ENCODE assay signal across 17 cellular contexts in the genomic region with DNA sequence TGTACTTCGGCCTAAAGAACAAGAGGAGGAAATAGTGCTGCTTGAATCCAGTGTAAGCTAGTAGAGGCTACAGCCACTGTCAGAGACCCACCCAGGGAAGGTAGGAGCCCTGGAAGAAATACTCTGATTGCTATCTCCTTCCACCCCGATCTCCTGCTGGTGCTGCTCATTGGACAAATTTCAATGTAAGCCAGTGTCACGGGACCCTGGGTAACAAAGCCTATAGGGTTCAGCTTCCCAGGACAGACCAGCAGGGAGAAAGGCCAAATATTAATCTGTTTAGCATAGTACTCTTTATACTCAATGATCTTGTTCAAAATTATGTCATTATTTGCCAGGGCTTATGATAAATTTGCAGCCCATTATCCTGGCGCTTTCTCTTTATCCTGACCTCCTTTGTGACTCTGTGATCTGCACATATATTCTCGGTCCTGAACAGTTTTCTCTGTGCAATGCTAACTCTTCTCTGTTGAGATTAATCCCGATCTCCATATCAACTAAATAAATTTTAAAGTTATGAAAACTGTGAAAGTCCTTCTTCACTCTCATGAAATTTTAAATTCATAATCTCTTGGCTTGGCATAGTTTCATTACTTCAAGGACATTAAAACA.
"Had no signal": no experiment of that assay in that cellular context is flagged by ENCODE, and none has a peak within 500 bp of the region (broad histone marks: within the 10 kb centered on the region; RNA-seq: fewer than 3 reads in every experiment).

No MANE protein-coding gene starts in this region.

- H3K27ac Mint-ChIP-seq: activated CD4-positive, alpha-beta T cell treated with anti-CD3 and anti-CD28 coated beads, Interleukin-2, amount 10 ng/mL, durations not matched to agents 7 days and 5 days; activated naive CD4-positive, alpha-beta T cell treated with anti-CD3 and anti-CD28 coated beads, Interleukin-2, amount 50 U/mL, for 72 hours; nephron progenitor cell; T-cell had no signal

- H3K27me3 Mint-ChIP-seq: central memory CD8-positive, alpha-beta T cell had no signal

- H3K9me3 Mint-ChIP-seq: central memory CD8-positive, alpha-beta T cell; T-cell had no signal

- DNase-seq: activated CD4-positive, alpha-beta T cell treated with anti-CD3 and anti-CD28 coated beads, Interleukin-2, amount 10 ng/mL, durations not matched to agents 7 days and 5 days; activated CD4-positive, CD25-positive, alpha-beta regulatory T cell; activated CD8-positive, alpha-beta memory T cell treated with anti-CD3 and anti-CD28 coated beads for 24 hours; effector memory CD4-positive, alpha-beta T cell; foreskin keratinocyte; left ventricle myocardium inferior; midbrain; nephron progenitor cell; pancreas; psoas muscle; spleen; stimulated activated CD4-positive, alpha-beta T cell treated with anti-CD3 and anti-CD28 coated beads, Interleukin-4, amount 100 ng/mL, for 1 hour; stimulated activated naive CD4-positive, alpha-beta T cell treated with Interleukin-2 at 50 U/mL for 16 hours; T-cell; upper lobe of left lung had no signal

- H3K4me3 Mint-ChIP-seq: activated CD4-positive, alpha-beta T cell treated with anti-CD3 and anti-CD28 coated beads, Interleukin-2, amount 10 ng/mL, durations not matched to agents 7 days and 5 days; central memory CD8-positive, alpha-beta T cell; nephron progenitor cell; T-cell had no signal

- H3K36me3 Mint-ChIP-seq: activated naive CD4-positive, alpha-beta T cell treated with anti-CD3 and anti-CD28 coated beads, Interleukin-2, amount 50 U/mL, for 72 hours; T-cell had no signal

- ATAC-seq: foreskin keratinocyte, pancreas, psoas muscle had no signal
